ENCODE assay signal across 8 cellular contexts in the genomic region with DNA sequence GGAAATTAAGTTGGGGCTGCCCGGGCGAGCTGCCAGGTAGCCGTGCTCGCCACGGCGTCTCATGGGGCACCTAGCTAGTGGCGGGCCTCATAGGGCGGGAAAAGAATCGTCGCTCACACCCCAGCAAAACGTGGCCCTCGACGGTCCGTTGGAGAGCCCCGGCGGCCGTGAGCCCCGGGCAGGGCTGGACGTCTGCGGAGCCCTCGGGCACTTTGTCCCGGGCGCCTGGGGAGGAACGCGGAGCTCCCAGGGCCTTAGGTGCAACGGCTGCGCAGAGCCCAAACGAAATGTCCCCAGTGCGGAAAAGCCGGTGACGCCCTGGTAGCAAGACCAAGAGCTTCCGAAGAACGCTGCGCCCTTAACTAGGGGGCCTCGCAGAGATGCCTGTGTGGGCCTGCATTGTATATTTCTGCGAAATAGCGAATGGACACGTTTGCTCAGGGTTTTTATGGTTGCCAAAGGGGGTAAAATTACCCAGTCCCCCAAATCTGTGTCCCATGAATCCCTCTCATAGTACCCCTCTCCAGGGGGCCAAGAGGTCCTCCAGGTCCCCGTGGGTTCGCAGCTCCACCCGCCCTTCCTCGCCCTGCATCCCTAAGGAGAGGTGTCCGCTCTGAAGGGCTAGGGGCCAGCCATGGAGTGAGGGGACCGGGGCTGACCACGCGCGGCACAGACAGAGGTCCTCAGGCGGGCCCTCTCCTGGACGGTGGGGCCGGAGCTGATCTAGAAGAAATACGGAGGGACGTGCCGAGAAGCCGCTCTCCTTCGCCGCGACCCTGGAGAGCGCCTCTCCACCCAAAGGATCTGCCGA. TPM values are rescaled to one million over a fixed set of nuclear protein-coding genes. Genes with fewer than 3 reads are reported as not detected.
DNase-seq lines count a peak whose midpoint lies in the region; ATAC-seq and TF ChIP-seq lines count a peak whose summit lies in the region.

No MANE protein-coding gene starts in this region.

- H3K4me3 ChIP-seq in gastroesophageal sphincter (peak overlapping the region; percentile 78 to 94), retinal pigment epithelial cell (ENCODE audit: low read length) (peak overlapping the region; percentile 12)

- TF ChIP-seq EP300 in gastroesophageal sphincter (IDR thresholded peaks at IDR 0.05), result no peak

- TF ChIP-seq CTCF in gastroesophageal sphincter (IDR thresholded peaks at IDR 0.05), result no peak
- no peak for TF ChIP-seq CTCF in retinal pigment epithelial cell (conservative IDR thresholded peaks at IDR 0.05; ENCODE audit: low read depth, low read length)

- peaks cover 41% of the 10 kb centered on the region for H3K27me3 Mint-ChIP-seq in activated CD4-positive, alpha-beta memory T cell treated with anti-CD3 and anti-CD28 coated beads, Interleukin-2, amount 10 ng/mL, durations not matched to agents 7 days and 5 days

- CTCF ChIA-PET in activated CD4-positive, alpha-beta memory T cell treated with anti-CD3 and anti-CD28 coated beads, Interleukin-2, amount 10 ng/mL, durations not matched to agents 7 days and 5 days (lab: Charles Lee), result interaction anchor here (0.6 to 5.8 kb wide), 13 partner anchors 8 to 574 kb away, joined by 3 to 65 read pairs (median 5); no protein-coding TSS in a partner anchor

- no peaks in the 10 kb centered on the region for H3K9me3 Mint-ChIP-seq in activated CD4-positive, alpha-beta memory T cell treated with anti-CD3 and anti-CD28 coated beads, Interleukin-2, amount 10 ng/mL, durations not matched to agents 7 days and 5 days

- no peaks in the 10 kb centered on the region for H3K36me3 ChIP-seq in gastroesophageal sphincter

- TF ChIP-seq POLR2A in gastroesophageal sphincter (IDR thresholded peaks at IDR 0.05), result no peak

- peak overlapping the region in 2 of 4 donors; percentile 84 to 89 for H3K27ac ChIP-seq in gastroesophageal sphincter

- H3K27me3 ChIP-seq in gastroesophageal sphincter, result peaks cover 38% of the 10 kb centered on the region

- no peaks in the 10 kb centered on the region for H3K9me3 ChIP-seq in gastroesophageal sphincter

- H3K4me1 Mint-ChIP-seq in activated CD4-positive, alpha-beta memory T cell treated with anti-CD3 and anti-CD28 coated beads, Interleukin-2, amount 10 ng/mL, durations not matched to agents 7 days and 5 days, result peaks cover 42% of the 10 kb centered on the region

- no peak overlapping the region for H3K27ac Mint-ChIP-seq in activated CD4-positive, alpha-beta memory T cell treated with anti-CD3 and anti-CD28 coated beads, Interleukin-2, amount 10 ng/mL, durations not matched to agents 7 days and 5 days

- POLR2A ChIA-PET in activated CD4-positive, alpha-beta memory T cell treated with anti-CD3 and anti-CD28 coated beads, Interleukin-2, amount 10 ng/mL, durations not matched to agents 7 days and 5 days (lab: Charles Lee), result interaction anchor here (0.9 to 5.2 kb wide), 7 partner anchors 72 to 487 kb away, joined by 3 to 25 read pairs (median 4); no protein-coding TSS in a partner anchor

- 30% methylated on average over 2 of the region's 59 CpGs; no CpG with 5 or more reads in 1 of the 2 donors for WGBS in gastroesophageal sphincter (ENCODE audit: low coverage in 1 of 2), 2 donors

- H3K4me3 Mint-ChIP-seq in activated CD4-positive, alpha-beta memory T cell treated with anti-CD3 and anti-CD28 coated beads, Interleukin-2, amount 10 ng/mL, durations not matched to agents 7 days and 5 days, result peak overlapping the region; percentile 89

- peaks cover 5% of the 10 kb centered on the region for H3K36me3 Mint-ChIP-seq in activated CD4-positive, alpha-beta memory T cell treated with anti-CD3 and anti-CD28 coated beads, Interleukin-2, amount 10 ng/mL, durations not matched to agents 7 days and 5 days (ENCODE audit: low read depth)

- ATAC-seq in gastroesophageal sphincter, result no peak

- DNase-seq in ELF-1 (ENCODE audit: low read depth, low spot score) (peak; percentile 60), retinal pigment epithelial cell (ENCODE audit: low read depth) (no peak), NCI-H187 treated with DMSO at 0.1 percent for 48 hours (lab: John Stamatoyannopoulos, UW) (no peak), ureter (ENCODE audit: low spot score) (no peak), DMS114 treated with DMSO at 0.1 percent for 48 hours (lab: John Stamatoyannopoulos, UW; ENCODE audit: unreplicated experiment) (no peak), SKM-1 (lab: John Stamatoyannopoulos, UW; ENCODE audit: unreplicated experiment) (no peak)
- DNase-seq in activated CD4-positive, alpha-beta memory T cell treated with anti-CD3 and anti-CD28 coated beads, Interleukin-2, amount 10 ng/mL, durations not matched to agents 7 days and 5 days, result peak; percentile 31

- peaks cover 0 to 54% (median 15%) of the 10 kb centered on the region in 3 donors for H3K4me1 ChIP-seq in gastroesophageal sphincter

RNA-seq across cellular contexts. Expression of a gene that starts 1.0 kb away (rescaled TPM):
- 10 to 100 TPM; 25.8 to 27.0 TPM for total RNA-seq in activated CD4-positive, alpha-beta memory T cell treated with anti-CD3 and anti-CD28 coated beads, Interleukin-2, amount 10 ng/mL, durations not matched to agents 7 days and 5 days
- 10 to 100 TPM in 2 of 4 donors, 1 to 10 TPM in 2; 6.9 to 14.3 (median 11.4) TPM for total RNA-seq in gastroesophageal sphincter
- total RNA-seq in ureter, result 20.3 TPM

Comparison
In these comparisons a context has a peak if more than half of its experiments do, and no peak if none do; other contexts are left out.
1. DNase-seq: peak in ELF-1 (single experiment) and activated CD4-positive, alpha-beta memory T cell treated with anti-CD3 and anti-CD28 coated beads, Interleukin-2, amount 10 ng/mL, durations not matched to agents 7 days and 5 days (single experiment); none in retinal pigment epithelial cell (single experiment), NCI-H187 treated with DMSO at 0.1 percent for 48 hours (single experiment), ureter (single experiment), DMS114 treated with DMSO at 0.1 percent for 48 hours (single experiment) and SKM-1 (single experiment).